ENCODE assay signal across 15 cellular contexts in genomic region chr17:81644976-81645952, GRCh38. TPM values are rescaled to one million over a fixed set of nuclear protein-coding genes. Genes with fewer than 3 reads are reported as not detected.
A peak's percentile ranks its signal among the peaks of the same experiment; 100 is the strongest.
DNase-seq lines count a peak whose midpoint lies in the region; ATAC-seq, FAIRE-seq and TF ChIP-seq lines count a peak whose summit lies in the region.
"Had no signal": no experiment of that assay in that cellular context is flagged by ENCODE, and none has a peak within 500 bp of the region (broad histone marks: within the 10 kb centered on the region; RNA-seq: fewer than 3 reads in every experiment).

No MANE protein-coding gene starts in this region.

- H2AK5ac ChIP-seq in IMR-90 (ENCODE audit: low read depth, low read length) (no peak overlapping the region), trophoblast cell (ENCODE audit: low read length) (no peak overlapping the region)

- POLR2A ChIA-PET in IMR-90 (lab: Charles Lee; ENCODE audit: unreplicated experiment) (no interaction called here), K562 (lab: Yijun Ruan, JAX) (interaction anchor here (1.0 kb wide), 1 partner anchor 9 kb away, joined by 3 read pairs; no protein-coding TSS in a partner anchor)

- CTCF ChIA-PET in IMR-90 (lab: Yijun Ruan, JAX) (no interaction called here), K562 (lab: Yijun Ruan, JAX; ENCODE audit: low intra/inter-chr PET ratio) (no interaction called here)

- H2BK20ac ChIP-seq in IMR-90 (ENCODE audit: low read depth, low read length) = no peak overlapping the region

- H3K9me3 ChIP-seq in BLaER1 treated with 17β-estradiol and CSF1 and Interleukin-3, amounts not matched to agents 10 nM and 100 nM (replicated peaks in 1 of 11) = peaks cover 19 to 27% (median 23%) of the 10 kb centered on the region in 11 experiments
- H3K9me3 ChIP-seq in IMR-90 (ENCODE audit: control insufficient read depth, insufficient read depth, low read length) = peaks cover 8% of the 10 kb centered on the region; the same call in 1 of the 2 replicates
- peaks cover 6% of the 10 kb centered on the region for H3K9me3 ChIP-seq in K562 (replicated peaks; ENCODE audit: control insufficient read depth, insufficient read depth, low read depth, low read length)
- H3K9me3 ChIP-seq in trophoblast cell (ENCODE audit: insufficient read depth, low read depth, low read length) = peaks cover 12% of the 10 kb centered on the region

- H3K14ac ChIP-seq in IMR-90 (replicated peaks; ENCODE audit: low read depth, low read length) = no peak overlapping the region
- H3K14ac ChIP-seq in trophoblast cell (ENCODE audit: low read length) = no peak overlapping the region

- peak overlapping the region in 9 of 11 experiments; percentile 19 to 61 (median 40); a peak in 12 of 22 replicates for H3K9ac ChIP-seq in BLaER1 treated with 17β-estradiol and CSF1 and Interleukin-3, amounts not matched to agents 10 nM and 100 nM
- H3K9ac ChIP-seq in IMR-90 (ENCODE audit: low read depth, low read length) (no peak overlapping the region), K562 (ENCODE audit: insufficient read depth in 1 of 2, low read depth in 2 of 2, low read length in 2 of 2) (peak overlapping the region in 1 of 2 experiments; percentile 88; a peak in 2 of 4 replicates), trophoblast cell (ENCODE audit: low read length) (no peak overlapping the region)
- H3K9ac ChIP-seq: SK-N-SH had no signal

- H2BK12ac ChIP-seq in trophoblast cell (ENCODE audit: low read length) = no peak overlapping the region

- no TSS peak for BruUV-seq in IMR-90 (replicated peaks; lab: Mats Ljungman, UMichigan)
- no TSS peak for BruUV-seq in K562 (replicated peaks; lab: Mats Ljungman, UMichigan)

- DNase-seq in IMR-90 (no peak), K562 (ENCODE audit: extremely low read depth in 1 of 4, low spot score in 3 of 4) (peak in 1 of 4 experiments; percentile 6), trophoblast cell (no peak), NCI-H2081 (lab: John Stamatoyannopoulos, UW) (no peak)
- no peak for DNase-seq in activated T-cell treated with anti-CD3 and anti-CD28 coated beads, Interleukin-2, amount 50 U/mL, for 48 hours
- DNase-seq: Calu3; CD4-positive, CD25-positive, alpha-beta regulatory T cell; NCI-H1436 treated with DMSO at 0.1 percent for 48 hours; NCI-H2081 treated with DMSO at 0.1 percent for 48 hours; NCI-H226; NCI-H524 treated with DMSO at 0.1 percent for 48 hours; SK-N-SH had no signal

- H3K4me1 ChIP-seq in BLaER1 treated with 17β-estradiol and CSF1 and Interleukin-3, amounts not matched to agents 10 nM and 100 nM = peaks cover 16 to 35% (median 26%) of the 10 kb centered on the region in 10 experiments
- peaks cover 10% of the 10 kb centered on the region for H3K4me1 ChIP-seq in IMR-90 (ENCODE audit: control insufficient read depth, insufficient read depth, low read length)
- peaks cover 22 to 58% of the 10 kb centered on the region in 2 experiments; a peak in 4 of 5 replicates for H3K4me1 ChIP-seq in K562 (replicated peaks in 1 of 2; ENCODE audit: control insufficient read depth in 2 of 2, insufficient read depth in 2 of 2, low read length in 2 of 2)
- peaks cover 3 to 11% of the 10 kb centered on the region in 2 experiments for H3K4me1 ChIP-seq in trophoblast cell (ENCODE audit: control insufficient read depth in 1 of 2, insufficient read depth in 2 of 2, low read length in 2 of 2)

- no peak overlapping the region for H2BK15ac ChIP-seq in IMR-90 (ENCODE audit: low read depth, low read length)

- H2AK9ac ChIP-seq in IMR-90 (replicated peaks; ENCODE audit: low read depth, low read length, poor library complexity) = peak overlapping the region; percentile 65

- H3K79me1 ChIP-seq in IMR-90 (ENCODE audit: low read depth in 1 of 2, low read length in 2 of 2) (peaks cover 5 to 9% of the 10 kb centered on the region in 2 experiments; a peak in 1 of 4 replicates), trophoblast cell (ENCODE audit: low read length) (no peaks in the 10 kb centered on the region)

- peak overlapping the region in 8 of 11 experiments; percentile 16 to 54 (median 38); a peak in 11 of 22 replicates for H3K27ac ChIP-seq in BLaER1 treated with 17β-estradiol and CSF1 and Interleukin-3, amounts not matched to agents 10 nM and 100 nM
- H3K27ac ChIP-seq in IMR-90 (ENCODE audit: insufficient read depth, low read length) (no peak overlapping the region), K562 (ENCODE audit: extremely low read depth, low read depth, low read length) (no peak overlapping the region; the same call in 2 of the 3 replicates), trophoblast cell (ENCODE audit: low read depth, low read length) (no peak overlapping the region)

- no peak for TF ChIP-seq EP300 in K562 (IDR thresholded peaks at IDR 0.05; ENCODE audit: low read length)

- no peak overlapping the region for H4K5ac ChIP-seq in IMR-90 (ENCODE audit: low read depth, low read length)

- H3K23ac ChIP-seq in IMR-90 (ENCODE audit: low read depth, low read length) = no peak overlapping the region
- H3K23ac ChIP-seq in trophoblast cell (ENCODE audit: low read length) = peak overlapping the region; percentile 35

- no peak overlapping the region for H3K4ac ChIP-seq in IMR-90 (ENCODE audit: low read depth, low read length)
- H3K4ac ChIP-seq in trophoblast cell (ENCODE audit: low read depth, low read length) = no peak overlapping the region

- intact Hi-C loops in IMR-90 (cut with micrococcal nuclease) = no loop called here
- intact Hi-C loops in K562 (cut with micrococcal nuclease) = no loop called here

- H3K4me2 ChIP-seq in BLaER1 treated with 17β-estradiol and CSF1 and Interleukin-3, amounts not matched to agents 10 nM and 100 nM = peak overlapping the region; percentile 65 to 87 (median 72)
- no peak overlapping the region for H3K4me2 ChIP-seq in IMR-90 (ENCODE audit: low read depth, low read length)
- no peak overlapping the region; the same call in 1 of the 2 replicates for H3K4me2 ChIP-seq in K562 (ENCODE audit: insufficient read depth, low read length)
- no peak overlapping the region for H3K4me2 ChIP-seq in trophoblast cell (ENCODE audit: low read length)
- H3K4me2 ChIP-seq: SK-N-SH had no signal

- no peak for ATAC-seq in IMR-90 (ENCODE audit: low read depth)
- ATAC-seq in K562 = no peak
- no peak for ATAC-seq in GM19395 (IDR thresholded peaks at IDR 0.05; ENCODE audit: unreplicated experiment)
- ATAC-seq: HCT116 had no signal

- no peaks in the 10 kb centered on the region for H4K20me1 ChIP-seq in BLaER1 treated with 17β-estradiol and CSF1 and Interleukin-3, amounts not matched to agents 10 nM and 100 nM
- H4K20me1 ChIP-seq in IMR-90 (ENCODE audit: insufficient read depth, low read length) = no peaks in the 10 kb centered on the region
- no peaks in the 10 kb centered on the region for H4K20me1 ChIP-seq in K562 (replicated peaks; ENCODE audit: control insufficient read depth, insufficient read depth, low read length)

- TF ChIP-seq POLR2A in IMR-90 (IDR thresholded peaks at IDR 0.05; ENCODE audit: low read depth, low read length) (no peak), K562 (conservative IDR thresholded peaks at IDR 0.05) (no peak)

- H3K79me2 ChIP-seq in K562 (ENCODE audit: control insufficient read depth, insufficient read depth, low read length) (no peaks in the 10 kb centered on the region), trophoblast cell (ENCODE audit: control insufficient read depth, insufficient read depth, low read length, poor library complexity) (no peaks in the 10 kb centered on the region)

- no peak overlapping the region for H3K56ac ChIP-seq in IMR-90 (ENCODE audit: extremely low read depth, insufficient read depth, low read length)

- no peak for FAIRE-seq in K562 (lab: Jason Lieb, UNC)

- H3K36me3 ChIP-seq in BLaER1 treated with 17β-estradiol and CSF1 and Interleukin-3, amounts not matched to agents 10 nM and 100 nM = peaks cover 0 to 5% (median 0%) of the 10 kb centered on the region in 11 experiments; a peak in 1 of 22 replicates
- H3K36me3 ChIP-seq in IMR-90 (ENCODE audit: control insufficient read depth, insufficient read depth, low read length) (0 out of 2 replicates have a peak, but pooled peaks cover 2% of the 10 kb centered on the region), K562 (ENCODE audit: control insufficient read depth, insufficient read depth, low read length) (no peaks in the 10 kb centered on the region), trophoblast cell (ENCODE audit: control insufficient read depth in 1 of 2, insufficient read depth in 2 of 2, low read length in 2 of 2) (no peaks in the 10 kb centered on the region)

- H2BK5ac ChIP-seq in IMR-90 (ENCODE audit: low read depth, low read length, poor library complexity, severe bottlenecking) = no peak overlapping the region
- H2BK5ac ChIP-seq in trophoblast cell (ENCODE audit: low read depth, low read length, poor library complexity) = no peak overlapping the region

- H4K12ac ChIP-seq in trophoblast cell (ENCODE audit: low read depth, low read length) = no peak overlapping the region

- H2BK120ac ChIP-seq in IMR-90 (ENCODE audit: low read depth, low read length) (no peak overlapping the region), trophoblast cell (ENCODE audit: insufficient read depth, low read length, poor library complexity) (no peak overlapping the region)

- H3K27me3 ChIP-seq in BLaER1 treated with 17β-estradiol and CSF1 and Interleukin-3, amounts not matched to agents 10 nM and 100 nM = no peaks in the 10 kb centered on the region
- H3K27me3 ChIP-seq in IMR-90 (ENCODE audit: control insufficient read depth, insufficient read depth, low read length) (peaks cover 19% of the 10 kb centered on the region), K562 (ENCODE audit: control insufficient read depth in 2 of 2, insufficient read depth in 2 of 2, low read length in 2 of 2) (no peaks in the 10 kb centered on the region), trophoblast cell (ENCODE audit: insufficient read depth, low read length) (peaks cover 15% of the 10 kb centered on the region)

- dilution Hi-C loops in IMR-90 (cut with HindIII; ENCODE audit: low sequenced_read_pairs, unreplicated experiment) = no loop called here

- TF ChIP-seq CTCF in IMR-90 (conservative IDR thresholded peaks at IDR 0.05; ENCODE audit: low read depth, low read length) (no peak), K562 (IDR thresholded peaks at IDR 0.05 in 2 of 3, conservative IDR thresholded peaks at IDR 0.05 in 1 of 3; ENCODE audit: insufficient read depth in 2 of 3, low read depth in 1 of 3, low read length in 3 of 3) (no peak)

- peak overlapping the region in 1 of 10 experiments; percentile 5; a peak in 1 of 20 replicates for H3K4me3 ChIP-seq in BLaER1 treated with 17β-estradiol and CSF1 and Interleukin-3, amounts not matched to agents 10 nM and 100 nM
- no peak overlapping the region for H3K4me3 ChIP-seq in IMR-90 (ENCODE audit: insufficient read depth, low read depth, low read length)
- no peak overlapping the region for H3K4me3 ChIP-seq in K562
- no peak overlapping the region for H3K4me3 ChIP-seq in trophoblast cell (ENCODE audit: low read depth, low read length)

- H3K18ac ChIP-seq in IMR-90 (ENCODE audit: low read depth, low read length) = no peak overlapping the region
- H3K18ac ChIP-seq in trophoblast cell (ENCODE audit: low read length) = no peak overlapping the region

- no peak overlapping the region for H2AFZ ChIP-seq in IMR-90 (replicated peaks; ENCODE audit: low read length, poor library complexity)
- 0 out of 2 replicates have a peak overlapping the region, but pooled peaks have one; percentile 29 for H2AFZ ChIP-seq in K562 (ENCODE audit: low read depth, low read length)
- no peak overlapping the region for H2AFZ ChIP-seq in trophoblast cell (ENCODE audit: insufficient read depth, low read length, poor library complexity)

- no peak for TF ChIP-seq RAD21 in IMR-90 (IDR thresholded peaks at IDR 0.05; ENCODE audit: low read length)
- no peak for TF ChIP-seq RAD21 in K562 (CRISPR knock-in tag; conservative IDR thresholded peaks at IDR 0.05 in 1 of 2, IDR thresholded peaks at IDR 0.05 in 1 of 2)

- in situ Hi-C loops in IMR-90 (cut with MboI; ENCODE audit: low sequenced_read_pairs) (no loop called here), K562 (cut with MboI) (no loop called here)

- H4K91ac ChIP-seq in IMR-90 (ENCODE audit: insufficient read depth, low read depth, low read length) = no peak overlapping the region
- H4K91ac ChIP-seq in trophoblast cell (ENCODE audit: low read depth, low read length) = no peak overlapping the region

- H4K8ac ChIP-seq in IMR-90 (ENCODE audit: low read depth in 2 of 2, low read length in 2 of 2) (no peak overlapping the region), trophoblast cell (ENCODE audit: low read depth, low read length) (no peak overlapping the region)

- peaks cover 10% of the 10 kb centered on the region for H3K9me1 ChIP-seq in IMR-90 (ENCODE audit: insufficient read depth, low read length)
- no peaks in the 10 kb centered on the region for H3K9me1 ChIP-seq in K562 (ENCODE audit: control insufficient read depth, insufficient read depth, low read length)

- 92% methylated on average over 19 of the region's 29 CpGs; no CpG with 5 or more reads in 1 of the 2 experiments for WGBS in IMR-90 (ENCODE audit: extremely low coverage in 2 of 2, insufficient read length in 1 of 2), 2 experiments
- 78% methylated on average over 28 of the region's 29 CpGs for WGBS in K562 (ENCODE audit: insufficient coverage, low coverage, missing lambda C conversion rate)
- WGBS in trophoblast cell (ENCODE audit: extremely low coverage, insufficient coverage, insufficient read length) = no CpG with 5 or more reads among the region's 29 CpGs

RNA-seq across cellular contexts. Expression of gene TSPAN10, which starts 8.3 kb away (rescaled TPM):
- 1.1 and 1.4 TPM in 2 replicates for total RNA-seq in IMR-90 (2012; rRNA removed)
- 4.5 and 5.3 TPM in 2 replicates for polyA plus RNA-seq in IMR-90 (2012; rRNA removed)
- 4.5 and 6.5 TPM in 2 replicates for polyA plus RNA-seq in IMR-90 (2012; cell fraction: cytosol; rRNA removed)
- 4.2 and 13.3 TPM in 2 replicates for polyA plus RNA-seq in IMR-90 (2012; cell fraction: nucleus; rRNA removed; ENCODE audit: low replicate concordance)
- 1.5 and 3.7 TPM in 2 replicates for total RNA-seq in K562 (2011; cell fraction: chromatin; rRNA removed; ENCODE audit: low replicate concordance)
- total RNA-seq in K562 (2011; cell fraction: nucleolus; rRNA removed) = 1.0 and 1.8 TPM in 2 replicates
- 1.6 and 4.0 TPM in 2 replicates for total RNA-seq in K562 (2011; cell fraction: nucleoplasm; rRNA removed)
- 0.12 and 0.14 TPM in 2 replicates for total RNA-seq in K562 (2014; rRNA removed)
- not detected in 2 replicates for total RNA-seq in K562 (2014; rRNA removed; fragmentation: Illumina TruSeq; extraction: Trizol)
- total RNA-seq in K562 (2015; rRNA removed; fragmentation: Illumina TruSeq; extraction: Trizol) = 0.11 and 0.14 TPM in 2 replicates
- total RNA-seq in K562 (2021) = 0.13 TPM in 1 of 2 replicates, not detected in the other
- 0.28 and 0.31 TPM in 2 replicates for polyA plus RNA-seq in K562 (2011; rRNA removed)
- polyA plus RNA-seq in K562 (2011; cell fraction: cytosol; rRNA removed) = 0.15 and 0.21 TPM in 2 replicates
- 0.28 and 0.36 TPM in 2 replicates for polyA plus RNA-seq in K562 (2011; cell fraction: nucleus; rRNA removed)
- 0.23 and 0.46 TPM in 2 replicates for polyA plus RNA-seq in K562 (2012)
- 0.07 and 0.12 TPM in 2 replicates for polyA plus RNA-seq in K562 (2014; fragmentation: Illumina TruSeq; extraction: Trizol)
- under 1 TPM; 0.08 to 0.13 TPM for polyA plus RNA-seq in K562 (2014; fragmentation: Nextera tagmentation; extraction: Ambion mirVana)
- 0.04 and 0.05 TPM in 2 replicates for polyA plus RNA-seq in K562 (2014; rRNA removed)
- 0.42 and 0.84 TPM in 2 replicates for polyA minus RNA-seq in K562 (2011; rRNA and poly(A)+ RNA removed)
- not detected in 2 replicates for polyA minus RNA-seq in K562 (2011; cell fraction: cytosol; rRNA and poly(A)+ RNA removed)
- polyA minus RNA-seq in K562 (2011; cell fraction: nucleus; rRNA and poly(A)+ RNA removed) = 0.27 and 0.78 TPM in 2 replicates
- 0.53 and 0.54 TPM in 2 replicates for polyA plus RNA-seq in trophoblast cell (2013)
- total RNA-seq: CD4-positive, CD25-positive, alpha-beta regulatory T cell had no signal

RNA-seq across cellular contexts. Expression of gene NPLOC4, which starts 8.4 kb away (rescaled TPM):
- total RNA-seq in IMR-90 (2012; rRNA removed) = 66.1 and 70.4 TPM in 2 replicates
- 74.9 and 78.3 TPM in 2 replicates for polyA plus RNA-seq in IMR-90 (2012; rRNA removed)
- 62.7 and 65.1 TPM in 2 replicates for polyA plus RNA-seq in IMR-90 (2012; cell fraction: cytosol; rRNA removed)
- 101 and 121 TPM in 2 replicates for polyA plus RNA-seq in IMR-90 (2012; cell fraction: nucleus; rRNA removed; ENCODE audit: low replicate concordance)
- total RNA-seq in K562 (2011; cell fraction: chromatin; rRNA removed; ENCODE audit: low replicate concordance) = 277 and 501 TPM in 2 replicates
- total RNA-seq in K562 (2011; cell fraction: nucleolus; rRNA removed) = 241 and 247 TPM in 2 replicates
- 239 and 253 TPM in 2 replicates for total RNA-seq in K562 (2011; cell fraction: nucleoplasm; rRNA removed)
- 65.1 and 82.2 TPM in 2 replicates for total RNA-seq in K562 (2014; rRNA removed)
- total RNA-seq in K562 (2014; rRNA removed; fragmentation: Illumina TruSeq; extraction: Trizol) = 47.4 and 53.0 TPM in 2 replicates
- total RNA-seq in K562 (2015; rRNA removed; fragmentation: Illumina TruSeq; extraction: Trizol) = 55.6 and 57.9 TPM in 2 replicates
- total RNA-seq in K562 (2021) = 116 and 124 TPM in 2 replicates
- 84.1 and 93.9 TPM in 2 replicates for polyA plus RNA-seq in K562 (2011; rRNA removed)
- polyA plus RNA-seq in K562 (2011; cell fraction: cytosol; rRNA removed) = 85.5 and 112 TPM in 2 replicates
- 134 and 203 TPM in 2 replicates for polyA plus RNA-seq in K562 (2011; cell fraction: nucleus; rRNA removed)
- polyA plus RNA-seq in K562 (2012) = 53.5 and 61.2 TPM in 2 replicates
- 69.0 and 74.7 TPM in 2 replicates for polyA plus RNA-seq in K562 (2014; fragmentation: Illumina TruSeq; extraction: Trizol)
- polyA plus RNA-seq in K562 (2014; fragmentation: Nextera tagmentation; extraction: Ambion mirVana) = 1 to 10 TPM; 1.5 to 2.5 TPM
- 64.5 and 78.1 TPM in 2 replicates for polyA plus RNA-seq in K562 (2014; rRNA removed)
- 117 and 181 TPM in 2 replicates for polyA minus RNA-seq in K562 (2011; rRNA and poly(A)+ RNA removed)
- polyA minus RNA-seq in K562 (2011; cell fraction: cytosol; rRNA and poly(A)+ RNA removed) = 99.8 and 121 TPM in 2 replicates
- 52.1 and 62.5 TPM in 2 replicates for polyA minus RNA-seq in K562 (2011; cell fraction: nucleus; rRNA and poly(A)+ RNA removed)
- polyA plus RNA-seq in trophoblast cell (2013) = 115 and 119 TPM in 2 replicates

RNA-seq across cellular contexts. Expression of gene PDE6G, which starts 11.1 kb away (rescaled TPM):
- not detected in 2 replicates for total RNA-seq in IMR-90 (2012; rRNA removed)
- 1.3 and 2.7 TPM in 2 replicates for polyA plus RNA-seq in IMR-90 (2012; rRNA removed)
- polyA plus RNA-seq in IMR-90 (2012; cell fraction: cytosol; rRNA removed) = 1.0 and 1.4 TPM in 2 replicates
- 0.63 and 0.65 TPM in 2 replicates for polyA plus RNA-seq in IMR-90 (2012; cell fraction: nucleus; rRNA removed; ENCODE audit: low replicate concordance)
- 0.32 TPM in 1 of 2 replicates, not detected in the other for total RNA-seq in K562 (2011; cell fraction: chromatin; rRNA removed; ENCODE audit: low replicate concordance)
- total RNA-seq in K562 (2011; cell fraction: nucleolus; rRNA removed) = not detected in 2 replicates
- not detected in 2 replicates for total RNA-seq in K562 (2011; cell fraction: nucleoplasm; rRNA removed)
- 0.59 TPM in 1 of 2 replicates, not detected in the other for total RNA-seq in K562 (2014; rRNA removed)
- not detected in 2 replicates for total RNA-seq in K562 (2014; rRNA removed; fragmentation: Illumina TruSeq; extraction: Trizol)
- not detected in 2 replicates for total RNA-seq in K562 (2015; rRNA removed; fragmentation: Illumina TruSeq; extraction: Trizol)
- total RNA-seq in K562 (2021) = not detected in 2 replicates
- polyA plus RNA-seq in K562 (2011; rRNA removed) = 0.14 and 0.19 TPM in 2 replicates
- 0.55 and 1.1 TPM in 2 replicates for polyA plus RNA-seq in K562 (2011; cell fraction: cytosol; rRNA removed)
- 0.37 TPM in 1 of 2 replicates, not detected in the other for polyA plus RNA-seq in K562 (2011; cell fraction: nucleus; rRNA removed)
- polyA plus RNA-seq in K562 (2012) = 0.10 TPM in 1 of 2 replicates, not detected in the other
- 0.18 TPM in 1 of 2 replicates, not detected in the other for polyA plus RNA-seq in K562 (2014; fragmentation: Illumina TruSeq; extraction: Trizol)
- polyA plus RNA-seq in K562 (2014; fragmentation: Nextera tagmentation; extraction: Ambion mirVana) = not detected
- polyA plus RNA-seq in K562 (2014; rRNA removed) = not detected in 2 replicates
- not detected in 2 replicates for polyA minus RNA-seq in K562 (2011; rRNA and poly(A)+ RNA removed)
- polyA minus RNA-seq in K562 (2011; cell fraction: cytosol; rRNA and poly(A)+ RNA removed) = not detected in 2 replicates
- not detected in 2 replicates for polyA minus RNA-seq in K562 (2011; cell fraction: nucleus; rRNA and poly(A)+ RNA removed)
- polyA plus RNA-seq in trophoblast cell (2013) = 0.21 and 0.42 TPM in 2 replicates
- total RNA-seq: Calu3 had no signal

RNA-seq across cellular contexts. Expression of gene OXLD1, which starts 21.1 kb away (rescaled TPM):
- total RNA-seq in IMR-90 (2012; rRNA removed) = 9.9 and 10.3 TPM in 2 replicates
- 22.3 and 26.4 TPM in 2 replicates for polyA plus RNA-seq in IMR-90 (2012; rRNA removed)
- polyA plus RNA-seq in IMR-90 (2012; cell fraction: cytosol; rRNA removed) = 25.7 and 46.6 TPM in 2 replicates
- polyA plus RNA-seq in IMR-90 (2012; cell fraction: nucleus; rRNA removed; ENCODE audit: low replicate concordance) = 52.8 and 86.9 TPM in 2 replicates
- 19.4 and 38.5 TPM in 2 replicates for total RNA-seq in K562 (2011; cell fraction: chromatin; rRNA removed; ENCODE audit: low replicate concordance)
- total RNA-seq in K562 (2011; cell fraction: nucleolus; rRNA removed) = 63.3 and 75.7 TPM in 2 replicates
- total RNA-seq in K562 (2011; cell fraction: nucleoplasm; rRNA removed) = 44.2 and 51.1 TPM in 2 replicates
- total RNA-seq in K562 (2014; rRNA removed) = 115 and 139 TPM in 2 replicates
- 8.5 and 10.3 TPM in 2 replicates for total RNA-seq in K562 (2014; rRNA removed; fragmentation: Illumina TruSeq; extraction: Trizol)
- 29.3 and 30.7 TPM in 2 replicates for total RNA-seq in K562 (2015; rRNA removed; fragmentation: Illumina TruSeq; extraction: Trizol)
- total RNA-seq in K562 (2021) = 78.8 and 81.0 TPM in 2 replicates
- polyA plus RNA-seq in K562 (2011; rRNA removed) = 36.1 and 45.3 TPM in 2 replicates
- polyA plus RNA-seq in K562 (2011; cell fraction: cytosol; rRNA removed) = 58.4 and 135 TPM in 2 replicates
- polyA plus RNA-seq in K562 (2011; cell fraction: nucleus; rRNA removed) = 88.9 and 153 TPM in 2 replicates
- 50.3 and 62.9 TPM in 2 replicates for polyA plus RNA-seq in K562 (2012)
- 12.7 and 29.1 TPM in 2 replicates for polyA plus RNA-seq in K562 (2014; fragmentation: Illumina TruSeq; extraction: Trizol)
- 1 to 10 TPM; 4.4 to 7.9 TPM for polyA plus RNA-seq in K562 (2014; fragmentation: Nextera tagmentation; extraction: Ambion mirVana)
- 114 and 117 TPM in 2 replicates for polyA plus RNA-seq in K562 (2014; rRNA removed)
- polyA minus RNA-seq in K562 (2011; rRNA and poly(A)+ RNA removed) = 9.6 and 11.1 TPM in 2 replicates
- 14.7 and 16.7 TPM in 2 replicates for polyA minus RNA-seq in K562 (2011; cell fraction: cytosol; rRNA and poly(A)+ RNA removed)
- polyA minus RNA-seq in K562 (2011; cell fraction: nucleus; rRNA and poly(A)+ RNA removed) = 23.0 and 28.5 TPM in 2 replicates
- polyA plus RNA-seq in trophoblast cell (2013) = 19.2 and 20.7 TPM in 2 replicates

RNA-seq across cellular contexts. Expression of gene CCDC137, which starts 21.3 kb away (rescaled TPM):
- total RNA-seq in IMR-90 (2012; rRNA removed) = 7.5 and 9.2 TPM in 2 replicates
- 18.4 and 23.2 TPM in 2 replicates for polyA plus RNA-seq in IMR-90 (2012; rRNA removed)
- polyA plus RNA-seq in IMR-90 (2012; cell fraction: cytosol; rRNA removed) = 16.7 and 34.8 TPM in 2 replicates
- polyA plus RNA-seq in IMR-90 (2012; cell fraction: nucleus; rRNA removed; ENCODE audit: low replicate concordance) = 12.3 and 18.2 TPM in 2 replicates
- 45.8 and 69.3 TPM in 2 replicates for total RNA-seq in K562 (2011; cell fraction: chromatin; rRNA removed; ENCODE audit: low replicate concordance)
- total RNA-seq in K562 (2011; cell fraction: nucleolus; rRNA removed) = 37.0 and 38.7 TPM in 2 replicates
- total RNA-seq in K562 (2011; cell fraction: nucleoplasm; rRNA removed) = 27.8 and 51.5 TPM in 2 replicates
- 56.0 and 64.2 TPM in 2 replicates for total RNA-seq in K562 (2014; rRNA removed)
- 20.0 and 21.4 TPM in 2 replicates for total RNA-seq in K562 (2014; rRNA removed; fragmentation: Illumina TruSeq; extraction: Trizol)
- 47.1 and 48.5 TPM in 2 replicates for total RNA-seq in K562 (2015; rRNA removed; fragmentation: Illumina TruSeq; extraction: Trizol)
- total RNA-seq in K562 (2021) = 48.9 and 49.2 TPM in 2 replicates
- 18.9 and 24.8 TPM in 2 replicates for polyA plus RNA-seq in K562 (2011; rRNA removed)
- polyA plus RNA-seq in K562 (2011; cell fraction: cytosol; rRNA removed) = 18.3 and 30.6 TPM in 2 replicates
- 40.1 and 55.8 TPM in 2 replicates for polyA plus RNA-seq in K562 (2011; cell fraction: nucleus; rRNA removed)
- 28.5 and 39.2 TPM in 2 replicates for polyA plus RNA-seq in K562 (2012)
- 38.3 and 41.1 TPM in 2 replicates for polyA plus RNA-seq in K562 (2014; fragmentation: Illumina TruSeq; extraction: Trizol)
- polyA plus RNA-seq in K562 (2014; fragmentation: Nextera tagmentation; extraction: Ambion mirVana) = 1 to 10 TPM; 2.3 to 4.1 TPM
- 63.7 and 68.1 TPM in 2 replicates for polyA plus RNA-seq in K562 (2014; rRNA removed)
- 4.4 and 4.8 TPM in 2 replicates for polyA minus RNA-seq in K562 (2011; rRNA and poly(A)+ RNA removed)
- polyA minus RNA-seq in K562 (2011; cell fraction: cytosol; rRNA and poly(A)+ RNA removed) = 8.5 TPM in 2 replicates
- polyA minus RNA-seq in K562 (2011; cell fraction: nucleus; rRNA and poly(A)+ RNA removed) = 9.4 and 17.3 TPM in 2 replicates
- polyA plus RNA-seq in trophoblast cell (2013) = 23.6 and 24.3 TPM in 2 replicates

Comparison
In these comparisons a context has a peak if more than half of its experiments do, and no peak if none do; other contexts are left out.
1. H3K27ac ChIP-seq: peak in BLaER1 treated with 17β-estradiol and CSF1 and Interleukin-3, amounts not matched to agents 10 nM and 100 nM (8 of 11); none in IMR-90 (single experiment), K562 (single experiment) and trophoblast cell (single experiment).
2. H3K4me2 ChIP-seq: peak in BLaER1 treated with 17β-estradiol and CSF1 and Interleukin-3, amounts not matched to agents 10 nM and 100 nM (11 of 11); none in IMR-90 (single experiment), K562 (single experiment) and trophoblast cell (single experiment).
3. H3K9ac ChIP-seq: peak in BLaER1 treated with 17β-estradiol and CSF1 and Interleukin-3, amounts not matched to agents 10 nM and 100 nM (9 of 11); none in IMR-90 (single experiment) and trophoblast cell (single experiment).